In the genomic region with DNA sequence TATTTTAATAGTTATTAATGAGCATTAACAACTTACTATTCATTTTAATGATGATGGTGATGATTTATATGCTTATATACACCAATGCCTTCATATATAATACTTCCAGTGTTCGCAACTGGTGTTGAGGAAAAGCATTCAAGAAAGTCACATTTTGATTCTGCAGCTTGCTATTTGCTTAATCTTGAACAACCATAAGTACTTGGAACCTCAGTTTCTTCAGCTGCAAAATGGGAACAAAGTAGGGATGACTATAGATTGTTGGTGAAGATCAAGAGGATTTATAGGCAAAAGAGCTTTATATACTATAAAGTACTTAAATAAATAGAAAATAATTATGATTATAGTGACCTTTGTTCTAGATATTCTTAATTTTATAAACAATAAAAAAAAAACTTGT, we compare ENCODE assay signal across 19 cellular contexts. TPM values are rescaled to one million over a fixed set of nuclear protein-coding genes. Genes with fewer than 3 reads are reported as not detected.
A peak's percentile ranks its signal among the peaks of the same experiment; 100 is the strongest.
DNase-seq lines count a peak whose midpoint lies in the region; ATAC-seq and TF ChIP-seq lines count a peak whose summit lies in the region.
"Had no signal": no experiment of that assay in that cellular context is flagged by ENCODE, and none has a peak within 500 bp of the region (broad histone marks: within the 10 kb centered on the region; RNA-seq: fewer than 3 reads in every experiment).

No MANE protein-coding gene starts in this region.

- ATAC-seq in activated naive CD4-positive, alpha-beta T cell treated with anti-CD3 and anti-CD28 coated beads, Interleukin-2, amount 50 U/mL, for 72 hours, result no peak
- ATAC-seq in GM18520 (IDR thresholded peaks at IDR 0.05; ENCODE audit: unreplicated experiment), result no peak
- ATAC-seq in HG02885 (IDR thresholded peaks at IDR 0.05; ENCODE audit: poor library complexity, unreplicated experiment), result no peak
- no peak for ATAC-seq in GM19023 (IDR thresholded peaks at IDR 0.05; ENCODE audit: unreplicated experiment)
- ATAC-seq: heart left ventricle, psoas muscle, Right ventricle myocardium inferior, T-cell had no signal

- peaks cover 33 to 65% of the 10 kb centered on the region in 2 donors for H3K36me3 Mint-ChIP-seq in activated naive CD4-positive, alpha-beta T cell treated with anti-CD3 and anti-CD28 coated beads, Interleukin-2, amount 50 U/mL, for 72 hours

- WGBS in hepatocyte (ENCODE audit: low lambda C conversion rate, missing lambda C conversion rate), result 96% methylated on average over 1 of the region's 1 CpG

- DNase-seq in activated naive CD4-positive, alpha-beta T cell treated with anti-CD3 and anti-CD28 coated beads, Interleukin-2, amount 50 U/mL, for 72 hours (ENCODE audit: low spot score in 2 of 2), result no peak
- DNase-seq in activated naive CD4-positive, alpha-beta T cell treated with Interleukin-2 at 50 U/mL for 16 hours, result no peak
- no peak for DNase-seq in hepatocyte (ENCODE audit: low spot score)
- no peak for DNase-seq in tibial artery
- DNase-seq: activated CD4-positive, CD25-positive, alpha-beta regulatory T cell; activated naive CD8-positive, alpha-beta T cell treated with anti-CD3 and anti-CD28 coated beads, Interleukin-2, amount 10 ng/mL, durations not matched to agents 7 days and 5 days; effector CD4-positive, alpha-beta T cell; heart left ventricle; mammary epithelial cell; NCI-H1694 treated with DMSO at 0.1 percent for 48 hours; psoas muscle; stimulated activated CD4-positive, alpha-beta T cell treated with anti-CD3 and anti-CD28 coated beads, Interleukin-12 subunit alpha, Interleukin-12 subunit beta, amount 100 ng/mL, for 4 hours; stimulated activated naive CD4-positive, alpha-beta T cell treated with Interleukin-2 at 50 U/mL for 16 hours; T-cell had no signal

- no peaks in the 10 kb centered on the region for H3K9me2 ChIP-seq in hepatocyte (replicated peaks; ENCODE audit: insufficient read depth)

- H3K9me3 ChIP-seq in hepatocyte (ENCODE audit: low read depth) (no peaks in the 10 kb centered on the region), tibial artery (no peaks in the 10 kb centered on the region)
- H3K9me3 ChIP-seq: heart left ventricle, psoas muscle had no signal

- H4K20me1 ChIP-seq in hepatocyte (ENCODE audit: insufficient read depth, poor library complexity, severe bottlenecking), result peaks cover 9% of the 10 kb centered on the region

- intact Hi-C loops in tibial artery (cut with DNase I; ENCODE audit: low total_unique reads), result loop anchor here (5.0 to 10.0 kb wide), 3 partner anchors 89 to 1256 kb away; no protein-coding TSS in a partner anchor

- no peak overlapping the region for H2AFZ ChIP-seq in hepatocyte

- peak overlapping the region; percentile 44 to 95 for H3K27ac Mint-ChIP-seq in activated naive CD4-positive, alpha-beta T cell treated with anti-CD3 and anti-CD28 coated beads, Interleukin-2, amount 50 U/mL, for 72 hours
- H3K27ac Mint-ChIP-seq: activated naive CD8-positive, alpha-beta T cell treated with anti-CD3 and anti-CD28 coated beads, Interleukin-2, amount 10 ng/mL, durations not matched to agents 7 days and 5 days had no signal

- H3K4me3 ChIP-seq in hepatocyte (no peak overlapping the region), tibial artery (no peak overlapping the region)
- H3K4me3 ChIP-seq: psoas muscle had no signal

- TF ChIP-seq CTCF in VCaP (conservative IDR thresholded peaks at IDR 0.05), result no peak
- no peak for TF ChIP-seq CTCF in hepatocyte (IDR thresholded peaks at IDR 0.05; ENCODE audit: poor library complexity)
- TF ChIP-seq CTCF in tibial artery (IDR thresholded peaks at IDR 0.05), result no peak

- peaks cover 86% of the 10 kb centered on the region for H3K79me2 ChIP-seq in hepatocyte

- H3K27ac ChIP-seq in VCaP (peak overlapping the region; percentile 99), hepatocyte (peak overlapping the region; percentile 56), tibial artery (peak overlapping the region; percentile 97 to 98)

- H3K9me3 Mint-ChIP-seq in activated naive CD4-positive, alpha-beta T cell treated with anti-CD3 and anti-CD28 coated beads, Interleukin-2, amount 50 U/mL, for 72 hours, result no peaks in the 10 kb centered on the region
- H3K9me3 Mint-ChIP-seq: activated naive CD8-positive, alpha-beta T cell treated with anti-CD3 and anti-CD28 coated beads, Interleukin-2, amount 10 ng/mL, durations not matched to agents 7 days and 5 days; T-cell had no signal

- peak overlapping the region; percentile 90 for H3K4me2 ChIP-seq in hepatocyte

- H3K36me3 ChIP-seq in hepatocyte (replicated peaks; ENCODE audit: insufficient read depth, low read depth), result no peaks in the 10 kb centered on the region
- H3K36me3 ChIP-seq in tibial artery, result no peaks in the 10 kb centered on the region

- no peaks in the 10 kb centered on the region for H3K27me3 ChIP-seq in hepatocyte
- H3K27me3 ChIP-seq in tibial artery, result no peaks in the 10 kb centered on the region
- H3K27me3 ChIP-seq: heart left ventricle had no signal

- H3K4me1 ChIP-seq in hepatocyte (ENCODE audit: insufficient read depth) (no peaks in the 10 kb centered on the region), tibial artery (peaks cover 0 to 36% (median 10%) of the 10 kb centered on the region in 4 donors)

RNA-seq across cellular contexts. Expression of a gene that starts 4.3 kb away (rescaled TPM):
- total RNA-seq in activated naive CD4-positive, alpha-beta T cell treated with anti-CD3 and anti-CD28 coated beads, Interleukin-2, amount 50 U/mL, for 72 hours, result 10 to 100 TPM; 52.1 to 95.4 TPM
- total RNA-seq in hepatocyte, result 55.0 and 56.8 TPM in 2 replicates
- 53.2 and 82.8 TPM in 2 replicates for polyA plus RNA-seq in hepatocyte
